ENCODE assay signal across 1 cellular context in genomic region chr11:19674420-19674819, GRCh38.
TF ChIP-seq lines count a peak whose summit lies in the region.

No MANE protein-coding gene starts in this region.

TF ChIP-seq in IMR-90, 13 proteins besides CTCF, POLR2A, EP300 and RAD21:
- TF ChIP-seq CHD1 (IDR thresholded peaks at IDR 0.05; ENCODE audit: low read depth, low read length) (no peak), SMC3 (IDR thresholded peaks at IDR 0.05; ENCODE audit: low read depth, low read length) (no peak), CEBPB (IDR thresholded peaks at IDR 0.05; ENCODE audit: low read depth, low read length) (no peak), MAFK (IDR thresholded peaks at IDR 0.05; ENCODE audit: low read depth, low read length) (no peak), RCOR1 (IDR thresholded peaks at IDR 0.05; ENCODE audit: insufficient replicate concordance, low read length) (no peak), BHLHE40 (IDR thresholded peaks at IDR 0.05; ENCODE audit: low read depth, low read length) (no peak), NFE2L2 (IDR thresholded peaks at IDR 0.05; ENCODE audit: low read depth, low read length) (no peak), FOS (IDR thresholded peaks at IDR 0.05; ENCODE audit: low read depth, low read length) (no peak), MAZ (IDR thresholded peaks at IDR 0.05; ENCODE audit: borderline replicate concordance, low read depth, low read length) (no peak), MXI1 (IDR thresholded peaks at IDR 0.05; ENCODE audit: borderline replicate concordance, low read depth, low read length) (no peak), RFX5 (IDR thresholded peaks at IDR 0.05; ENCODE audit: low read depth, low read length) (no peak), ELK1 (IDR thresholded peaks at IDR 0.05; ENCODE audit: borderline replicate concordance, low read depth, low read length) (no peak)
- TF ChIP-seq, protein P1, sequence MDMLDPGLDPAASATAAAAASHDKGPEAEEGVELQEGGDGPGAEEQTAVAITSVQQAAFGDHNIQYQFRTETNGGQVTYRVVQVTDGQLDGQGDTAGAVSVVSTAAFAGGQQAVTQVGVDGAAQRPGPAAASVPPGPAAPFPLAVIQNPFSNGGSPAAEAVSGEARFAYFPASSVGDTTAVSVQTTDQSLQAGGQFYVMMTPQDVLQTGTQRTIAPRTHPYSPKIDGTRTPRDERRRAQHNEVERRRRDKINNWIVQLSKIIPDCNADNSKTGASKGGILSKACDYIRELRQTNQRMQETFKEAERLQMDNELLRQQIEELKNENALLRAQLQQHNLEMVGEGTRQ (IDR thresholded peaks at IDR 0.05; ENCODE audit: low read depth, low read length): no peak
